8 cellular contexts compared by ENCODE assay signal in the genomic region with DNA sequence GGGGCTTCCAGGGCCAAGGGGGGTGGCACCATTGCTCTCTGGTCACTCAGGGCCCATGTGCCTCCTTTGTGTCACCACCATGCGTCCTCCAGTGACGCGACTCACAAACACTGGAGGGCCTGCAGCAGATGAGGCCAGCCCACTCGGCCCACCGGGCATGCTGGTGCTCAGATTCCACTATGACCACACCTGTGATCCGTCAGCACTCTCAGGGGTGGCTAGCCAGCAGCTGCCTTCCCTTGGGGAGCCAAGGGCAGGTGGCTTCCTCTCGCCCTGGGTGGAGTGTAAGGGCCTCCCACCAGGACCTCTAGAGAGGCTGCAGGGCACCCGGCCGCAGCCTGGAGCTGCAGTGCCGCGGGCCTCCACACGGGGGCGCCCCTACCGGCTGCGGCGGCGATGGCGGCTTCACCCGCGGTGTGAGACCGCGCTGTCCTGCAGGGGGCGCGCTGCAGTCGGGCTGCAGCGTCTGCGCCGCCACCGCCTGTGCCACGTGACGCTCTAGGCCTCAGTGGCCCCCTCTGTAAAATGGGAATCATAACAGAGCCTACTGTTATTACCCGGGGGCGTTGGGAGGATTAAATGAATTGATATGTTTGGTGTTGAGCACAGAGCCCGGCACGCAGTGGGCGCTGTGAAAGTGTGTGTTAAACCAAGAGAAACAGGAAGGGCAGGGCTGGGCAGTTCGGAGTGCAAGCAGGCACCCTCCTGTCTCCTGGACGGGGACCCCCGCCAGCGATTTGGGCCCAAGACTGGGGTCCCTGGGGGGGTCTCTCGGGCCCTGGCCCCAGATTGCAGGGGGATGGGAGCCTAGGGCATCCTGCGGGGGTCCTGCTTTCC.
DNase-seq lines count a peak whose midpoint lies in the region; ATAC-seq and TF ChIP-seq lines count a peak whose summit lies in the region.

No MANE protein-coding gene starts in this region.

- H3K36me3 Mint-ChIP-seq in CD8-positive, alpha-beta T cell, result no peaks in the 10 kb centered on the region
- no peaks in the 10 kb centered on the region for H3K36me3 Mint-ChIP-seq in activated naive CD8-positive, alpha-beta T cell treated with anti-CD3 and anti-CD28 coated beads, Interleukin-2, amount 50 U/mL, for 24 hours (ENCODE audit: low read depth)

- H3K79me2 ChIP-seq in SU-DHL-6 (ENCODE audit: insufficient read depth, low read length), result no peaks in the 10 kb centered on the region

- CTCF ChIA-PET in CD8-positive, alpha-beta T cell (lab: Charles Lee), result interaction anchor here (0.6 to 6.3 kb wide), 46 partner anchors 8 to 333 kb away, joined by 3 to 100 read pairs (median 4); a partner anchor contains a TSS

- DNase-seq in CD8-positive, alpha-beta T cell, result peak; percentile 60 to 87 (median 69)
- peak; percentile 90 for DNase-seq in activated naive CD8-positive, alpha-beta T cell treated with anti-CD3 and anti-CD28 coated beads, Interleukin-2, amount 50 U/mL, for 24 hours
- peak; percentile 95 for DNase-seq in iPS-NIHi11 (ENCODE audit: low spot score)
- peak; percentile 83 to 85 for DNase-seq in stimulated activated CD4-positive, alpha-beta T cell treated with anti-CD3 and anti-CD28 coated beads, Interleukin-2, amount 100 ng/mL, for 24 hours

- H3K36me3 ChIP-seq in CD8-positive, alpha-beta T cell (ENCODE audit: insufficient read depth, low read length), result no peaks in the 10 kb centered on the region
- no peaks in the 10 kb centered on the region for H3K36me3 ChIP-seq in SU-DHL-6 (ENCODE audit: low read length)

- intact Hi-C loops in CD8-positive, alpha-beta T cell (cut with DNase I, micrococcal nuclease), result loop anchor here (1.0 to 10.0 kb wide), 4 partner anchors 116 to 294 kb away; no protein-coding TSS in a partner anchor

- no peaks in the 10 kb centered on the region for H3K9me3 ChIP-seq in CD8-positive, alpha-beta T cell (ENCODE audit: low read length)
- no peaks in the 10 kb centered on the region for H3K9me3 ChIP-seq in SU-DHL-6 (ENCODE audit: insufficient read depth, low read length)

- no peak overlapping the region for H3K27ac Mint-ChIP-seq in CD8-positive, alpha-beta T cell
- no peak overlapping the region for H3K27ac Mint-ChIP-seq in activated naive CD8-positive, alpha-beta T cell treated with anti-CD3 and anti-CD28 coated beads, Interleukin-2, amount 50 U/mL, for 24 hours

- no peaks in the 10 kb centered on the region for H4K20me1 ChIP-seq in SU-DHL-6 (ENCODE audit: low read depth, low read length)

- H3K27ac ChIP-seq in CD8-positive, alpha-beta T cell (ENCODE audit: low read depth, low read length), result no peak overlapping the region
- H3K27ac ChIP-seq in SU-DHL-6 (ENCODE audit: low read depth, low read length), result no peak overlapping the region

- no peaks in the 10 kb centered on the region for H3K9me2 ChIP-seq in SU-DHL-6 (replicated peaks; ENCODE audit: insufficient read depth, low read length)

- POLR2A ChIA-PET in CD8-positive, alpha-beta T cell (lab: Charles Lee), result interaction anchor here (1.1 to 1.5 kb wide), 3 partner anchors 28 to 195 kb away, joined by 5 to 10 read pairs (median 6); no protein-coding TSS in a partner anchor

- TF ChIP-seq CTCF in CD8-positive, alpha-beta T cell (IDR thresholded peaks at IDR 0.05), result peak; percentile 100
- TF ChIP-seq CTCF in SU-DHL-6 (IDR thresholded peaks at IDR 0.05; ENCODE audit: insufficient read depth, low read length, poor library complexity, severe bottlenecking), result peak; percentile 99

- no peak overlapping the region for H2AFZ ChIP-seq in SU-DHL-6 (ENCODE audit: low read depth, low read length, severe bottlenecking)

- H3K4me3 Mint-ChIP-seq in CD8-positive, alpha-beta T cell, result no peak overlapping the region
- H3K4me3 Mint-ChIP-seq in activated naive CD8-positive, alpha-beta T cell treated with anti-CD3 and anti-CD28 coated beads, Interleukin-2, amount 50 U/mL, for 24 hours, result no peak overlapping the region

- no peak overlapping the region for H3K4me2 ChIP-seq in SU-DHL-6 (ENCODE audit: low read depth, low read length, poor library complexity, severe bottlenecking)

- no peaks in the 10 kb centered on the region for H3K9me3 Mint-ChIP-seq in CD8-positive, alpha-beta T cell
- H3K9me3 Mint-ChIP-seq in activated naive CD8-positive, alpha-beta T cell treated with anti-CD3 and anti-CD28 coated beads, Interleukin-2, amount 50 U/mL, for 24 hours, result no peaks in the 10 kb centered on the region

- H3F3A ChIP-seq in SU-DHL-6 (ENCODE audit: insufficient read depth), result no peaks in the 10 kb centered on the region

- H3K4me3 ChIP-seq in CD8-positive, alpha-beta T cell (ENCODE audit: low read depth, low read length), result no peak overlapping the region
- no peak overlapping the region for H3K4me3 ChIP-seq in SU-DHL-6 (ENCODE audit: insufficient read depth, low read length, poor library complexity, severe bottlenecking)

- H3K4me1 ChIP-seq in CD8-positive, alpha-beta T cell (ENCODE audit: insufficient read depth, low read length), result peaks cover 7% of the 10 kb centered on the region

- peaks cover 2% of the 10 kb centered on the region for H3K4me1 Mint-ChIP-seq in CD8-positive, alpha-beta T cell (ENCODE audit: low read depth)
- peaks cover 8% of the 10 kb centered on the region for H3K4me1 Mint-ChIP-seq in activated naive CD8-positive, alpha-beta T cell treated with anti-CD3 and anti-CD28 coated beads, Interleukin-2, amount 50 U/mL, for 24 hours

- no peak overlapping the region for H3K9ac ChIP-seq in SU-DHL-6 (ENCODE audit: low read length)

- ATAC-seq in CD8-positive, alpha-beta T cell, result peak; percentile 91
- ATAC-seq in HG02981 (IDR thresholded peaks at IDR 0.05; ENCODE audit: unreplicated experiment) (peak; percentile 69), HG03457 (IDR thresholded peaks at IDR 0.05; ENCODE audit: unreplicated experiment) (no peak), GM18909 (IDR thresholded peaks at IDR 0.05; ENCODE audit: poor library complexity, unreplicated experiment) (no peak)
- peak; percentile 78 for ATAC-seq in activated naive CD8-positive, alpha-beta T cell treated with anti-CD3 and anti-CD28 coated beads, Interleukin-2, amount 50 U/mL, for 24 hours

- H3K27me3 Mint-ChIP-seq in CD8-positive, alpha-beta T cell (ENCODE audit: low read depth), result peaks cover 2% of the 10 kb centered on the region
- peaks cover 4% of the 10 kb centered on the region for H3K27me3 Mint-ChIP-seq in activated naive CD8-positive, alpha-beta T cell treated with anti-CD3 and anti-CD28 coated beads, Interleukin-2, amount 50 U/mL, for 24 hours

- H3K27me3 ChIP-seq in CD8-positive, alpha-beta T cell (ENCODE audit: insufficient read depth, low read length), result no peaks in the 10 kb centered on the region
- H3K27me3 ChIP-seq in SU-DHL-6 (ENCODE audit: low read length), result no peaks in the 10 kb centered on the region

Comparison
In these comparisons a context has a peak if more than half of its experiments do, and no peak if none do; other contexts are left out.
1. ATAC-seq: peak in CD8-positive, alpha-beta T cell (single experiment), HG02981 (single experiment) and activated naive CD8-positive, alpha-beta T cell treated with anti-CD3 and anti-CD28 coated beads, Interleukin-2, amount 50 U/mL, for 24 hours (single experiment); none in HG03457 (single experiment) and GM18909 (single experiment).
2. Peak in every context shown above with its lines, with median percentiles within 50 percentile points of each other: DNase-seq.